Comparison of ENCODE assay signal across 20 cellular contexts in genomic region chr21:35088235-35088865, GRCh38. TPM values are rescaled to one million over a fixed set of nuclear protein-coding genes. Genes with fewer than 3 reads are reported as not detected.
A peak's percentile ranks its signal among the peaks of the same experiment; 100 is the strongest.
DNase-seq lines count a peak whose midpoint lies in the region; ATAC-seq lines count a peak whose summit lies in the region.
"Had no signal": no experiment of that assay in that cellular context is flagged by ENCODE, and none has a peak within 500 bp of the region (broad histone marks: within the 10 kb centered on the region; RNA-seq: fewer than 3 reads in every experiment).

No MANE protein-coding gene starts in this region.

- H3K36me3 Mint-ChIP-seq in activated naive CD4-positive, alpha-beta T cell treated with anti-CD3 and anti-CD28 coated beads for 36 hours (ENCODE audit: low read depth) = no peaks in the 10 kb centered on the region
- no peaks in the 10 kb centered on the region for H3K36me3 Mint-ChIP-seq in activated naive CD8-positive, alpha-beta T cell treated with anti-CD3 and anti-CD28 coated beads, Interleukin-2, amount 50 U/mL, for 24 hours (ENCODE audit: low read depth)
- no peaks in the 10 kb centered on the region for H3K36me3 Mint-ChIP-seq in stimulated activated memory B cell treated with anti-CD40 and anti-IgM and Interleukin-4, amounts not matched to agents 10 μg/mL and 1 μg/mL and 100 μg/mL, for 72 hours
- H3K36me3 Mint-ChIP-seq in CD4-positive, alpha-beta memory T cell = no peaks in the 10 kb centered on the region

- H3F3A ChIP-seq in GM23248 (ENCODE audit: insufficient read depth) = peaks cover 46% of the 10 kb centered on the region

- H4K20me1 ChIP-seq in GM23248 (ENCODE audit: insufficient read depth) = no peaks in the 10 kb centered on the region

- H3K4me1 ChIP-seq in GM23248 (ENCODE audit: insufficient read depth) = peaks cover 45% of the 10 kb centered on the region
- no peaks in the 10 kb centered on the region for H3K4me1 ChIP-seq in CD4-positive, alpha-beta memory T cell (ENCODE audit: insufficient read depth, low read length)
- H3K4me1 ChIP-seq: left ventricle myocardium inferior had no signal

- ATAC-seq in activated naive CD8-positive, alpha-beta T cell treated with anti-CD3 and anti-CD28 coated beads, Interleukin-2, amount 50 U/mL, for 24 hours = peak; percentile 97
- ATAC-seq in stimulated activated memory B cell treated with anti-CD40 and anti-IgM and Interleukin-4, amounts not matched to agents 10 μg/mL and 1 μg/mL and 100 μg/mL, for 72 hours = peak; percentile 60
- ATAC-seq: GM23338 had no signal

- CTCF ChIA-PET in activated naive CD4-positive, alpha-beta T cell treated with anti-CD3 and anti-CD28 coated beads for 36 hours (lab: Charles Lee) = interaction anchor here (0.6 to 2.3 kb wide), 5 partner anchors 12 to 311 kb away, joined by 3 to 11 read pairs (median 4); no protein-coding TSS in a partner anchor
- CTCF ChIA-PET in CD4-positive, alpha-beta memory T cell (lab: Charles Lee; ENCODE audit: partially characterized antibody) = interaction anchor here (1.2 kb wide), 1 partner anchor 163 kb away, joined by 3 read pairs; no protein-coding TSS in a partner anchor

- no peak overlapping the region for H3K4me2 ChIP-seq in GM23248 (ENCODE audit: unreplicated experiment)
- H3K4me2 ChIP-seq: GM23338, KMS-11 had no signal

- no peaks in the 10 kb centered on the region for H3K9me3 ChIP-seq in GM23248 (ENCODE audit: low read depth)
- H3K9me3 ChIP-seq in CD4-positive, alpha-beta memory T cell (ENCODE audit: control insufficient read depth in 1 of 2, low read length in 2 of 2) = no peaks in the 10 kb centered on the region
- H3K9me3 ChIP-seq: esophagus squamous epithelium, left ventricle myocardium inferior, thoracic aorta had no signal

- intact Hi-C loops in activated naive CD4-positive, alpha-beta T cell treated with anti-CD3 and anti-CD28 coated beads for 36 hours (cut with micrococcal nuclease) = loop anchor here (1.0 to 5.0 kb wide), 18 partner anchors 9 to 281 kb away; no protein-coding TSS in a partner anchor
- intact Hi-C loops in CD4-positive, alpha-beta memory T cell (cut with micrococcal nuclease) = no loop called here

- H2AFZ ChIP-seq in GM23248 = no peak overlapping the region
- H2AFZ ChIP-seq: GM23338 had no signal

- no peak overlapping the region for H3K27ac ChIP-seq in GM23248
- H3K27ac ChIP-seq in CD4-positive, alpha-beta memory T cell (ENCODE audit: low read depth, low read length) = no peak overlapping the region
- H3K27ac ChIP-seq: esophagus squamous epithelium, KMS-11, left ventricle myocardium inferior, thoracic aorta had no signal

- H3K4me3 Mint-ChIP-seq in activated naive CD4-positive, alpha-beta T cell treated with anti-CD3 and anti-CD28 coated beads for 36 hours = no peak overlapping the region
- H3K4me3 Mint-ChIP-seq in activated naive CD8-positive, alpha-beta T cell treated with anti-CD3 and anti-CD28 coated beads, Interleukin-2, amount 50 U/mL, for 24 hours = no peak overlapping the region
- no peak overlapping the region for H3K4me3 Mint-ChIP-seq in stimulated activated memory B cell treated with anti-CD40 and anti-IgM and Interleukin-4, amounts not matched to agents 10 μg/mL and 1 μg/mL and 100 μg/mL, for 72 hours
- no peak overlapping the region for H3K4me3 Mint-ChIP-seq in CD4-positive, alpha-beta memory T cell
- H3K4me3 Mint-ChIP-seq: GM23338, neural crest cell had no signal

- peaks cover 2% of the 10 kb centered on the region for H3K27me3 Mint-ChIP-seq in activated naive CD4-positive, alpha-beta T cell treated with anti-CD3 and anti-CD28 coated beads for 36 hours (ENCODE audit: low read depth)
- H3K27me3 Mint-ChIP-seq in activated naive CD8-positive, alpha-beta T cell treated with anti-CD3 and anti-CD28 coated beads, Interleukin-2, amount 50 U/mL, for 24 hours = peaks cover 3% of the 10 kb centered on the region
- H3K27me3 Mint-ChIP-seq in stimulated activated memory B cell treated with anti-CD40 and anti-IgM and Interleukin-4, amounts not matched to agents 10 μg/mL and 1 μg/mL and 100 μg/mL, for 72 hours = no peaks in the 10 kb centered on the region
- no peaks in the 10 kb centered on the region for H3K27me3 Mint-ChIP-seq in CD4-positive, alpha-beta memory T cell

- POLR2A ChIA-PET in CD4-positive, alpha-beta memory T cell (lab: Charles Lee; ENCODE audit: partially characterized antibody) = no interaction called here

- in situ Hi-C loops in GM23248 (cut with MboI) = no loop called here

- 86 to 89% methylated on average over 3 of the region's 3 CpGs for WGBS in GM23248 (ENCODE audit: low coverage in 1 of 2, low lambda C conversion rate in 2 of 2, missing lambda C conversion rate in 2 of 2), 2 experiments

- peaks cover 2% of the 10 kb centered on the region for H3K9me3 Mint-ChIP-seq in activated naive CD4-positive, alpha-beta T cell treated with anti-CD3 and anti-CD28 coated beads for 36 hours
- peaks cover 20% of the 10 kb centered on the region for H3K9me3 Mint-ChIP-seq in activated naive CD8-positive, alpha-beta T cell treated with anti-CD3 and anti-CD28 coated beads, Interleukin-2, amount 50 U/mL, for 24 hours
- peaks cover 5% of the 10 kb centered on the region for H3K9me3 Mint-ChIP-seq in stimulated activated memory B cell treated with anti-CD40 and anti-IgM and Interleukin-4, amounts not matched to agents 10 μg/mL and 1 μg/mL and 100 μg/mL, for 72 hours
- peaks cover 0 to 2% (median 0%) of the 10 kb centered on the region in 8 donors for H3K9me3 Mint-ChIP-seq in CD4-positive, alpha-beta memory T cell
- H3K9me3 Mint-ChIP-seq: GM23338 had no signal

- no peaks in the 10 kb centered on the region for H3K27me3 ChIP-seq in GM23248 (replicated peaks; ENCODE audit: insufficient read depth)
- no peaks in the 10 kb centered on the region for H3K27me3 ChIP-seq in CD4-positive, alpha-beta memory T cell (ENCODE audit: insufficient read depth, low read length)
- H3K27me3 ChIP-seq: esophagus squamous epithelium had no signal

- no peaks in the 10 kb centered on the region for H3K9me2 ChIP-seq in GM23248 (ENCODE audit: insufficient read depth)

- H3K27ac Mint-ChIP-seq in activated naive CD4-positive, alpha-beta T cell treated with anti-CD3 and anti-CD28 coated beads for 36 hours = peak overlapping the region; percentile 87
- peak overlapping the region; percentile 81 for H3K27ac Mint-ChIP-seq in activated naive CD8-positive, alpha-beta T cell treated with anti-CD3 and anti-CD28 coated beads, Interleukin-2, amount 50 U/mL, for 24 hours
- H3K27ac Mint-ChIP-seq in stimulated activated memory B cell treated with anti-CD40 and anti-IgM and Interleukin-4, amounts not matched to agents 10 μg/mL and 1 μg/mL and 100 μg/mL, for 72 hours = no peak overlapping the region
- H3K27ac Mint-ChIP-seq in CD4-positive, alpha-beta memory T cell = no peak overlapping the region
- H3K27ac Mint-ChIP-seq: GM23338, progenitor cell of endocrine pancreas had no signal

- no peak overlapping the region for H3K9ac ChIP-seq in GM23248
- H3K9ac ChIP-seq: KMS-11 had no signal

- peaks cover 37% of the 10 kb centered on the region for H3K4me1 Mint-ChIP-seq in activated naive CD4-positive, alpha-beta T cell treated with anti-CD3 and anti-CD28 coated beads for 36 hours (ENCODE audit: low read depth)
- peaks cover 42% of the 10 kb centered on the region for H3K4me1 Mint-ChIP-seq in activated naive CD8-positive, alpha-beta T cell treated with anti-CD3 and anti-CD28 coated beads, Interleukin-2, amount 50 U/mL, for 24 hours
- no peaks in the 10 kb centered on the region for H3K4me1 Mint-ChIP-seq in stimulated activated memory B cell treated with anti-CD40 and anti-IgM and Interleukin-4, amounts not matched to agents 10 μg/mL and 1 μg/mL and 100 μg/mL, for 72 hours
- peaks cover 0 to 4% (median 1%) of the 10 kb centered on the region in 4 donors for H3K4me1 Mint-ChIP-seq in CD4-positive, alpha-beta memory T cell

- no peaks in the 10 kb centered on the region for H3K79me2 ChIP-seq in GM23248 (ENCODE audit: insufficient read depth)

- H3K36me3 ChIP-seq in GM23248 (ENCODE audit: low read depth) = no peaks in the 10 kb centered on the region
- H3K36me3 ChIP-seq in CD4-positive, alpha-beta memory T cell (ENCODE audit: insufficient read depth, low read length) = no peaks in the 10 kb centered on the region
- H3K36me3 ChIP-seq: esophagus squamous epithelium, left ventricle myocardium inferior, thoracic aorta had no signal

- H3K4me3 ChIP-seq in GM23248 = no peak overlapping the region
- H3K4me3 ChIP-seq in CD4-positive, alpha-beta memory T cell (ENCODE audit: low read length in 2 of 2) = no peak overlapping the region
- H3K4me3 ChIP-seq: esophagus squamous epithelium, GM23338, left ventricle myocardium inferior, thoracic aorta had no signal

- peak; percentile 14 for DNase-seq in activated naive CD4-positive, alpha-beta T cell treated with anti-CD3 and anti-CD28 coated beads for 36 hours
- DNase-seq in activated naive CD4-positive, alpha-beta T cell (lab: John Stamatoyannopoulos, UW) = no peak
- DNase-seq in GM23248 = peak; percentile 49
- DNase-seq in activated naive CD8-positive, alpha-beta T cell treated with anti-CD3 and anti-CD28 coated beads, Interleukin-2, amount 50 U/mL, for 24 hours = no peak
- no peak for DNase-seq in NCI-H1930 (lab: John Stamatoyannopoulos, UW)
- no peak for DNase-seq in CD4-positive, alpha-beta memory T cell
- DNase-seq: activated CD4-positive, alpha-beta T cell treated with anti-CD3 and anti-CD28 coated beads, Interleukin-2, amount 50 U/mL, for 1 hour; DND-41; effector memory CD4-positive, alpha-beta T cell; esophagus squamous epithelium; left ventricle myocardium inferior; midbrain; NCI-H187 treated with DMSO at 0.1 percent for 48 hours; small intestine had no signal

RNA-seq across cellular contexts. Expression of gene RUNX1, which starts 39.2 kb away (rescaled TPM):
- 10 to 100 TPM; 36.9 to 41.0 TPM for total RNA-seq in activated naive CD4-positive, alpha-beta T cell treated with anti-CD3 and anti-CD28 coated beads for 36 hours
- 32.6 and 35.3 TPM in 2 replicates for total RNA-seq in GM23248 (2014; rRNA removed; shearing (Covaris generic))
- polyA plus RNA-seq in GM23248 (2016; fragmentation: Nextera tagmentation; extraction: Ambion mirVana) = 21.3 and 23.1 TPM in 2 replicates
- total RNA-seq in CD4-positive, alpha-beta memory T cell = 10 to 100 TPM; 86.1 to 96.3 TPM
- 10 to 100 TPM in 1 of 2 donors, 1 to 10 TPM in 1; 6.0 to 26.7 TPM for polyA plus RNA-seq in CD4-positive, alpha-beta memory T cell

Comparison
In these comparisons a context has a peak if more than half of its experiments do, and no peak if none do; other contexts are left out.
1. DNase-seq: peak in activated naive CD4-positive, alpha-beta T cell treated with anti-CD3 and anti-CD28 coated beads for 36 hours (single experiment) and GM23248 (single experiment); none in activated naive CD4-positive, alpha-beta T cell (0 of 4), activated naive CD8-positive, alpha-beta T cell treated with anti-CD3 and anti-CD28 coated beads, Interleukin-2, amount 50 U/mL, for 24 hours (single experiment), NCI-H1930 (0 of 2) and CD4-positive, alpha-beta memory T cell (0 of 5).
2. H3K27ac Mint-ChIP-seq: peak in activated naive CD4-positive, alpha-beta T cell treated with anti-CD3 and anti-CD28 coated beads for 36 hours (single experiment) and activated naive CD8-positive, alpha-beta T cell treated with anti-CD3 and anti-CD28 coated beads, Interleukin-2, amount 50 U/mL, for 24 hours (single experiment); none in stimulated activated memory B cell treated with anti-CD40 and anti-IgM and Interleukin-4, amounts not matched to agents 10 μg/mL and 1 μg/mL and 100 μg/mL, for 72 hours (single experiment) and CD4-positive, alpha-beta memory T cell (0 of 7).